Comparison of ENCODE assay signal across 1 cellular context in genomic region chr1:200669314-200670214, GRCh38.
TF ChIP-seq lines count a peak whose summit lies in the region.

Gene DDX59, minus strand, starts transcription at chr1:200669907. Its CDS starts 3,167 bp downstream, at chr1:200666740.

TF ChIP-seq in K562, 482 proteins besides CTCF, POLR2A, EP300 and RAD21 (continued from another document and continues in another):
- TF ChIP-seq ZNF785 (CRISPR knock-in tag; IDR thresholded peaks at IDR 0.05) (no peak), IRF9 (tag; IDR thresholded peaks at IDR 0.05) (no peak), ZNF639 (CRISPR knock-in tag; conservative IDR thresholded peaks at IDR 0.05 in 1 of 2, IDR thresholded peaks at IDR 0.05 in 1 of 2) (peak in 1 of 2 experiments; percentile 88; a peak in 2 of 4 replicates), HBP1 (CRISPR knock-in tag; IDR thresholded peaks at IDR 0.05) (no peak), TSHZ1 (CRISPR knock-in tag; IDR thresholded peaks at IDR 0.05) (no peak), SAP30 (IDR thresholded peaks at IDR 0.05; ENCODE audit: borderline replicate concordance, insufficient read depth, low read depth, low read length, poor library complexity, severe bottlenecking) (peak; percentile 69), ZNF449 (CRISPR knock-in tag; IDR thresholded peaks at IDR 0.05) (no peak), TEAD1 (CRISPR knock-in tag; IDR thresholded peaks at IDR 0.05) (peak; percentile 43 to 72; a peak in 2 of 4 replicates), HNRNPK (IDR thresholded peaks at IDR 0.05; ENCODE audit: low read depth, low read length, poor library complexity, severe bottlenecking) (no peak), ZBTB12 (CRISPR knock-in tag; IDR thresholded peaks at IDR 0.05) (peak; percentile 69; the same call in 1 of the 2 replicates), ZNF512 (tag; IDR thresholded peaks at IDR 0.05) (no peak), DPF2 (IDR thresholded peaks at IDR 0.05) (no peak), NKRF (IDR thresholded peaks at IDR 0.05; ENCODE audit: borderline replicate concordance) (no peak; the same call in 1 of the 2 replicates), ADNP (tag; IDR thresholded peaks at IDR 0.05) (no peak), ZBTB9 (CRISPR knock-in tag; IDR thresholded peaks at IDR 0.05) (peak; percentile 92; the same call in 1 of the 2 replicates), FUS (optimal IDR thresholded peaks at IDR 0.05; ENCODE audit: low read depth, low read length) (no peak), REST (CRISPR knock-in tag; IDR thresholded peaks at IDR 0.05; ENCODE audit: low read depth) (peak; percentile 89; the same call in 1 of the 2 replicates), NCOA2 (IDR thresholded peaks at IDR 0.05; ENCODE audit: partially characterized antibody in 2 of 2) (no peak), HMBOX1 (IDR thresholded peaks at IDR 0.05) (no peak), ZNF280A (IDR thresholded peaks at IDR 0.05; ENCODE audit: low read depth, partially characterized antibody) (no peak), NELFE (IDR thresholded peaks at IDR 0.05; ENCODE audit: insufficient read depth, insufficient read length) (no peak), ZNF24 (IDR thresholded peaks at IDR 0.05) (peak; percentile 43; the same call in 1 of the 2 replicates), ARNT (IDR thresholded peaks at IDR 0.05) (no peak), LARP7 (IDR thresholded peaks at IDR 0.05) (no peak), MYNN (IDR thresholded peaks at IDR 0.05) (peak; percentile 68; the same call in 1 of the 2 replicates), MYNN (CRISPR knock-in tag; IDR thresholded peaks at IDR 0.05) (no peak), ZNF146 (CRISPR knock-in tag; IDR thresholded peaks at IDR 0.05; ENCODE audit: unreplicated experiment) (no peak), HNRNPL (IDR thresholded peaks at IDR 0.05; ENCODE audit: low read depth, low read length) (peak; percentile 98), MEF2A (IDR thresholded peaks at IDR 0.05; ENCODE audit: control insufficient read depth, low read depth, low read length) (0 out of 2 replicates have a peak, but pooled peaks have one; percentile 18)
